Comparison of ENCODE assay signal across 1 cellular context in the genomic region with DNA sequence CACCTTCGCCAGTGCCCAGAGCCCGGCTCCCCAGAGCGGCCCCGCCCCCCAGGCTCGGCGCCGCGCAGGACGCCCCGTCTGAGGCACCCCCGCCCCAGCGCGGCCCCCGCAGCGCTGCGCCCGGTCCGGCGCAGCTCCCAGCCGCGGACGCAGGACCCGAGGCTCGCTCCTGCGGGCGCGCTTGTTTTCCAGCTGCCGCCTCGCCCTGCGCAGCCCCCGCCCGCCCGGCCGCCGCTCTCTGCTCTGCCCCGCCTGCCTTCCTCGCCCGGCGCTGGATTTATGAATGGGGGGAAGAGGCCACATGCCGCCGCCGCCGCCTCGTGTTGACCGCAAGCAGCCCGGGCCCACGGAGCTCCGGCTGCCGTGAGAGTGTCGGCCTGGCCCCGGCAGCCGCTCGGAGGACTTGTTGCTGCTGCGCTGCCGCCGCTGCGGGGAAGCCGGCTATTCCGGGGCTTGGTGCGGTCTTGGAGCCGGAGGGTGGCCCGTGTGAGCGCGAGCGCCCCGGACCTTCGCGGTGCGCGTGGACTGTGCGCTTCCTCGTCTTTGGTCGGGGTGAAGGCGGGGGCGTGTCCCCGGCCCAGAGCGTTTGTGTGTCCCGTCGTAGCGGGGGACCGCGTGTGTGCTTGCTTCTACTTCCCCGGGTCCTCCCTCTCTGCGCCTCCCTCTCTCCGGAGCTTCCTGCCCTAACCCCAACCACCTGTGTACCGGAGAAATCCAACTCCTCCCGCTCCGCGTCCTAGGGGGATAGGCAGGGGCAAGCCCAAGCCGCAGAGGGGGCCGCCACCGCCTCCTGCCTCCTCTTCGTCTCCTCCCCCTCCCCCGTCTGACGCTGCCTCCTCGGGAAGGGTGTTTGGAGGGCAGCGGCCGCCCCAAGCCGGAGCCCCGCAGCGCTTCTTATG.
TF ChIP-seq lines count a peak whose summit lies in the region.

No MANE protein-coding gene starts in this region.

TF ChIP-seq in HCT116, 20 proteins besides CTCF, POLR2A, EP300 and RAD21 (continued from another document):
- TF ChIP-seq, protein P1, sequence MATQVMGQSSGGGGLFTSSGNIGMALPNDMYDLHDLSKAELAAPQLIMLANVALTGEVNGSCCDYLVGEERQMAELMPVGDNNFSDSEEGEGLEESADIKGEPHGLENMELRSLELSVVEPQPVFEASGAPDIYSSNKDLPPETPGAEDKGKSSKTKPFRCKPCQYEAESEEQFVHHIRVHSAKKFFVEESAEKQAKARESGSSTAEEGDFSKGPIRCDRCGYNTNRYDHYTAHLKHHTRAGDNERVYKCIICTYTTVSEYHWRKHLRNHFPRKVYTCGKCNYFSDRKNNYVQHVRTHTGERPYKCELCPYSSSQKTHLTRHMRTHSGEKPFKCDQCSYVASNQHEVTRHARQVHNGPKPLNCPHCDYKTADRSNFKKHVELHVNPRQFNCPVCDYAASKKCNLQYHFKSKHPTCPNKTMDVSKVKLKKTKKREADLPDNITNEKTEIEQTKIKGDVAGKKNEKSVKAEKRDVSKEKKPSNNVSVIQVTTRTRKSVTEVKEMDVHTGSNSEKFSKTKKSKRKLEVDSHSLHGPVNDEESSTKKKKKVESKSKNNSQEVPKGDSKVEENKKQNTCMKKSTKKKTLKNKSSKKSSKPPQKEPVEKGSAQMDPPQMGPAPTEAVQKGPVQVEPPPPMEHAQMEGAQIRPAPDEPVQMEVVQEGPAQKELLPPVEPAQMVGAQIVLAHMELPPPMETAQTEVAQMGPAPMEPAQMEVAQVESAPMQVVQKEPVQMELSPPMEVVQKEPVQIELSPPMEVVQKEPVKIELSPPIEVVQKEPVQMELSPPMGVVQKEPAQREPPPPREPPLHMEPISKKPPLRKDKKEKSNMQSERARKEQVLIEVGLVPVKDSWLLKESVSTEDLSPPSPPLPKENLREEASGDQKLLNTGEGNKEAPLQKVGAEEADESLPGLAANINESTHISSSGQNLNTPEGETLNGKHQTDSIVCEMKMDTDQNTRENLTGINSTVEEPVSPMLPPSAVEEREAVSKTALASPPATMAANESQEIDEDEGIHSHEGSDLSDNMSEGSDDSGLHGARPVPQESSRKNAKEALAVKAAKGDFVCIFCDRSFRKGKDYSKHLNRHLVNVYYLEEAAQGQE (IDR thresholded peaks at IDR 0.05; ENCODE audit: low read depth) = no peak
